19 cellular contexts compared by ENCODE assay signal in genomic region chr14:33602396-33602795, GRCh38.
A peak's percentile ranks its signal among the peaks of the same experiment; 100 is the strongest.
DNase-seq lines count a peak whose midpoint lies in the region; ATAC-seq and TF ChIP-seq lines count a peak whose summit lies in the region.
"Had no signal": no experiment of that assay in that cellular context is flagged by ENCODE, and none has a peak within 500 bp of the region (broad histone marks: within the 10 kb centered on the region; RNA-seq: fewer than 3 reads in every experiment).

No MANE protein-coding gene starts in this region.

- no peak overlapping the region for H3K9ac ChIP-seq in skeletal muscle satellite cell (ENCODE audit: low read depth, low read length)

- no peaks in the 10 kb centered on the region for H3K27me3 ChIP-seq in skeletal muscle satellite cell (ENCODE audit: control insufficient read depth, insufficient read depth, low read length)
- H3K27me3 ChIP-seq: Peyer's patch had no signal

- TF ChIP-seq CTCF in astrocyte of the spinal cord (IDR thresholded peaks at IDR 0.05; ENCODE audit: low read depth, low read length), result no peak

- DNase-seq in Daoy (ENCODE audit: low read depth) (peak; percentile 67), LHCN-M2 (ENCODE audit: low read depth) (peak; percentile 8), astrocyte of the spinal cord (ENCODE audit: low read depth, low spot score) (peak; percentile 48), NCI-H82 treated with DMSO at 0.1 percent for 48 hours (lab: John Stamatoyannopoulos, UW; ENCODE audit: unreplicated experiment) (no peak)
- no peak for DNase-seq in activated naive CD4-positive, alpha-beta T cell (lab: John Stamatoyannopoulos, UW)
- DNase-seq: AML-193; DMS79 treated with DMSO at 0.1 percent for 48 hours; HCEC 1CT; MV-4-11; NCI-H1694 treated with DMSO at 0.1 percent for 48 hours; NCI-H2107; NCI-H446; NCI-H526 treated with DMSO at 0.1 percent for 48 hours; NK-92 treated with Interleukin-12 subunit alpha and Interleukin-12 subunit beta, amount 100 ng/mL, for 24 hours; Peyer's patch had no signal

- in situ Hi-C loops in astrocyte of the spinal cord (cut with HindIII; ENCODE audit: low sequenced_read_pairs), result no loop called here

- no peaks in the 10 kb centered on the region for H3K36me3 ChIP-seq in skeletal muscle satellite cell (ENCODE audit: insufficient read depth, low read length)
- H3K36me3 ChIP-seq: Peyer's patch had no signal

- H3K4me1 ChIP-seq in skeletal muscle satellite cell (ENCODE audit: control insufficient read depth, insufficient read depth, low read length), result peaks cover 13% of the 10 kb centered on the region
- H3K4me1 ChIP-seq: Peyer's patch had no signal

- no peak for ATAC-seq in GM21367 (IDR thresholded peaks at IDR 0.05; ENCODE audit: unreplicated experiment)
- ATAC-seq: Right ventricle myocardium inferior had no signal

- H3K9me3 ChIP-seq in skeletal muscle satellite cell (replicated peaks; ENCODE audit: low read length), result no peaks in the 10 kb centered on the region
- H3K9me3 ChIP-seq: Peyer's patch had no signal

- H3K4me2 ChIP-seq in skeletal muscle satellite cell (ENCODE audit: low read length), result peak overlapping the region; percentile 16

- no peak overlapping the region for H3K4me3 ChIP-seq in astrocyte of the spinal cord (ENCODE audit: low read depth, low read length)
- no peak overlapping the region for H3K4me3 ChIP-seq in skeletal muscle satellite cell (ENCODE audit: low read length)
- H3K4me3 ChIP-seq: Peyer's patch, SK-N-MC had no signal

Comparison
In these comparisons a context has a peak if more than half of its experiments do, and no peak if none do; other contexts are left out.
1. DNase-seq: peak in Daoy (single experiment), LHCN-M2 (single experiment) and astrocyte of the spinal cord (single experiment); none in NCI-H82 treated with DMSO at 0.1 percent for 48 hours (single experiment) and activated naive CD4-positive, alpha-beta T cell (0 of 4).